23 cellular contexts compared by ENCODE assay signal in genomic region chr18:10376735-10377134, GRCh38.
A peak's percentile ranks its signal among the peaks of the same experiment; 100 is the strongest.
DNase-seq lines count a peak whose midpoint lies in the region; ATAC-seq and TF ChIP-seq lines count a peak whose summit lies in the region.
"Had no signal": no experiment of that assay in that cellular context is flagged by ENCODE, and none has a peak within 500 bp of the region (broad histone marks: within the 10 kb centered on the region; RNA-seq: fewer than 3 reads in every experiment).

No MANE protein-coding gene starts in this region.

- H3K18ac ChIP-seq in mesenchymal stem cell (ENCODE audit: low read depth in 1 of 2, low read length in 2 of 2) = no peak overlapping the region

- no peak overlapping the region for H3K4me3 ChIP-seq in AG10803 (ENCODE audit: low read length)
- no peak overlapping the region for H3K4me3 ChIP-seq in mesenchymal stem cell (ENCODE audit: insufficient read depth in 1 of 2, low read depth in 1 of 2, low read length in 2 of 2)
- H3K4me3 ChIP-seq in prostate gland = no peak overlapping the region
- H3K4me3 ChIP-seq: esophagus muscularis mucosa, Peyer's patch, suprapubic skin had no signal

- DNase-seq in AG10803 (ENCODE audit: low read depth) (peak; percentile 29), NCI-H1092 treated with DMSO at 0.1 percent for 48 hours (lab: John Stamatoyannopoulos, UW) (peak; percentile 84), chondrocyte (ENCODE audit: low spot score) (no peak), mesenchymal stem cell (no peak), prostate gland (ENCODE audit: low spot score) (no peak)
- DNase-seq in stimulated activated naive CD8-positive, alpha-beta T cell treated with anti-CD3 and anti-CD28 coated beads, Interleukin-15, Interleukin-2, amounts not matched to agents 100 U/mL and 50 U/mL, for 24 hours = no peak
- DNase-seq: activated CD4-positive, CD25-positive, alpha-beta regulatory T cell; activated CD8-positive, alpha-beta T cell treated with anti-CD3 and anti-CD28 coated beads, Interleukin-2, amount 10 ng/mL, durations not matched to agents 7 days and 5 days; activated naive CD4-positive, alpha-beta T cell treated with Interleukin-2 at 50 U/mL for 16 hours; activated T-cell treated with anti-CD3 and anti-CD28 coated beads, Interleukin-2, amount 50 U/mL, for 1 hour; cerebellar nuclear complex; effector memory CD4-positive, alpha-beta T cell; NCI-H1694; NK-92 treated with Interleukin-12 subunit alpha and Interleukin-12 subunit beta, amount 100 ng/mL, for 24 hours; Peyer's patch; stimulated activated CD4-positive, alpha-beta T cell treated with anti-CD3 and anti-CD28 coated beads, Interleukin-15, amount 100 ng/mL, for 24 hours; T-helper 9 cell had no signal

- no peaks in the 10 kb centered on the region for H3K36me3 ChIP-seq in mesenchymal stem cell (ENCODE audit: control insufficient read depth in 1 of 2, insufficient read depth in 2 of 2, low read depth in 1 of 2, low read length in 2 of 2)
- no peaks in the 10 kb centered on the region for H3K36me3 ChIP-seq in prostate gland
- H3K36me3 ChIP-seq: esophagus muscularis mucosa, Peyer's patch, suprapubic skin had no signal

- H3K27me3 Mint-ChIP-seq in chondrocyte (ENCODE audit: low read depth) = no peaks in the 10 kb centered on the region
- H3K27me3 Mint-ChIP-seq in stimulated activated memory B cell treated with anti-CD40 and anti-IgM and Interleukin-4, amounts not matched to agents 10 μg/mL and 1 μg/mL and 100 μg/mL, for 72 hours = no peaks in the 10 kb centered on the region

- H3K9me3 Mint-ChIP-seq in chondrocyte (ENCODE audit: low read depth) = no peaks in the 10 kb centered on the region
- H3K9me3 Mint-ChIP-seq in stimulated activated memory B cell treated with anti-CD40 and anti-IgM and Interleukin-4, amounts not matched to agents 10 μg/mL and 1 μg/mL and 100 μg/mL, for 72 hours = no peaks in the 10 kb centered on the region

- H2AK5ac ChIP-seq in mesenchymal stem cell (ENCODE audit: low read length, severe bottlenecking) = no peak overlapping the region

- H3K27me3 ChIP-seq in mesenchymal stem cell (ENCODE audit: control insufficient read depth in 1 of 2, insufficient read depth in 1 of 2, low read length in 2 of 2) (peaks cover 0 to 23% of the 10 kb centered on the region in 2 experiments), prostate gland (replicated peaks; ENCODE audit: insufficient read depth) (no peaks in the 10 kb centered on the region)
- H3K27me3 ChIP-seq: Peyer's patch, suprapubic skin had no signal

- H3K4me3 Mint-ChIP-seq in chondrocyte (ENCODE audit: unreplicated experiment) = no peak overlapping the region
- no peak overlapping the region for H3K4me3 Mint-ChIP-seq in stimulated activated memory B cell treated with anti-CD40 and anti-IgM and Interleukin-4, amounts not matched to agents 10 μg/mL and 1 μg/mL and 100 μg/mL, for 72 hours
- H3K4me3 Mint-ChIP-seq: activated CD8-positive, alpha-beta T cell treated with anti-CD3 and anti-CD28 coated beads, Interleukin-2, amount 10 ng/mL, durations not matched to agents 7 days and 5 days had no signal

- H2BK12ac ChIP-seq in mesenchymal stem cell (ENCODE audit: low read length in 2 of 2) = no peak overlapping the region

- TF ChIP-seq POLR2A in prostate gland (IDR thresholded peaks at IDR 0.05) = no peak

- peaks cover 39% of the 10 kb centered on the region for H3K4me1 Mint-ChIP-seq in chondrocyte (ENCODE audit: low read depth)
- no peaks in the 10 kb centered on the region for H3K4me1 Mint-ChIP-seq in stimulated activated memory B cell treated with anti-CD40 and anti-IgM and Interleukin-4, amounts not matched to agents 10 μg/mL and 1 μg/mL and 100 μg/mL, for 72 hours

- H4K8ac ChIP-seq in mesenchymal stem cell (ENCODE audit: low read length) = no peak overlapping the region

- H3K79me1 ChIP-seq in mesenchymal stem cell (replicated peaks; ENCODE audit: low read length, poor library complexity, severe bottlenecking) = no peaks in the 10 kb centered on the region

- no peak overlapping the region for H4K91ac ChIP-seq in mesenchymal stem cell (ENCODE audit: low read length)

- H3K4ac ChIP-seq in mesenchymal stem cell (ENCODE audit: low read depth in 1 of 2, low read length in 2 of 2) = no peak overlapping the region

- H3K9me3 ChIP-seq in mesenchymal stem cell (ENCODE audit: control insufficient read depth, low read length) (no peaks in the 10 kb centered on the region), prostate gland (no peaks in the 10 kb centered on the region)
- H3K9me3 ChIP-seq: esophagus muscularis mucosa, Peyer's patch, suprapubic skin had no signal

- no peak overlapping the region for H2BK5ac ChIP-seq in mesenchymal stem cell (ENCODE audit: low read depth, low read length, poor library complexity, severe bottlenecking)

- no peak overlapping the region for H3K23ac ChIP-seq in mesenchymal stem cell (ENCODE audit: low read length in 2 of 2)

- no peak overlapping the region for H3K4me2 ChIP-seq in mesenchymal stem cell (ENCODE audit: low read length, poor library complexity, severe bottlenecking)

- no peak for TF ChIP-seq CTCF in AG10803 (conservative IDR thresholded peaks at IDR 0.05; ENCODE audit: low read length)
- TF ChIP-seq CTCF in chondrocyte (IDR thresholded peaks at IDR 0.05) = no peak
- no peak for TF ChIP-seq CTCF in prostate gland (IDR thresholded peaks at IDR 0.05)

- intact Hi-C loops in prostate gland (cut with DNase I) = no loop called here

- no peak for ATAC-seq in stimulated activated naive CD8-positive, alpha-beta T cell treated with anti-CD3 and anti-CD28 coated beads, Interleukin-15, Interleukin-2, amounts not matched to agents 100 U/mL and 50 U/mL, for 24 hours
- no peak for ATAC-seq in stimulated activated memory B cell treated with anti-CD40 and anti-IgM and Interleukin-4, amounts not matched to agents 10 μg/mL and 1 μg/mL and 100 μg/mL, for 72 hours
- no peak for ATAC-seq in GM21825 (IDR thresholded peaks at IDR 0.05; ENCODE audit: unreplicated experiment)
- ATAC-seq: activated CD8-positive, alpha-beta T cell treated with anti-CD3 and anti-CD28 coated beads, Interleukin-2, amount 10 ng/mL, durations not matched to agents 7 days and 5 days had no signal

- H2AFZ ChIP-seq in mesenchymal stem cell (ENCODE audit: low read depth, low read length) = no peak overlapping the region

- 95% methylated on average over 10 of the region's 10 CpGs for WGBS in mesenchymal stem cell
- WGBS in prostate gland = 15% methylated on average over 10 of the region's 10 CpGs

- H3K27ac Mint-ChIP-seq in chondrocyte (ENCODE audit: unreplicated experiment) = peak overlapping the region; percentile 20
- H3K27ac Mint-ChIP-seq in stimulated activated memory B cell treated with anti-CD40 and anti-IgM and Interleukin-4, amounts not matched to agents 10 μg/mL and 1 μg/mL and 100 μg/mL, for 72 hours = no peak overlapping the region
- H3K27ac Mint-ChIP-seq: activated CD8-positive, alpha-beta T cell treated with anti-CD3 and anti-CD28 coated beads, Interleukin-2, amount 10 ng/mL, durations not matched to agents 7 days and 5 days had no signal

- peak overlapping the region; percentile 36 for H2BK15ac ChIP-seq in mesenchymal stem cell (ENCODE audit: low read depth, poor library complexity, severe bottlenecking)

- no peak overlapping the region for H3K14ac ChIP-seq in mesenchymal stem cell (ENCODE audit: low read length in 2 of 2)

- H3K36me3 Mint-ChIP-seq in chondrocyte (ENCODE audit: low read depth) = no peaks in the 10 kb centered on the region
- no peaks in the 10 kb centered on the region for H3K36me3 Mint-ChIP-seq in stimulated activated memory B cell treated with anti-CD40 and anti-IgM and Interleukin-4, amounts not matched to agents 10 μg/mL and 1 μg/mL and 100 μg/mL, for 72 hours

- no peak overlapping the region for H2BK120ac ChIP-seq in mesenchymal stem cell (ENCODE audit: low read depth, low read length)

- H3K27ac ChIP-seq in mesenchymal stem cell (ENCODE audit: low read length, poor library complexity, severe bottlenecking) (no peak overlapping the region), prostate gland (no peak overlapping the region)
- H3K27ac ChIP-seq: C4-2B, esophagus muscularis mucosa, HL-60, Peyer's patch, suprapubic skin had no signal

- H3K4me1 ChIP-seq in mesenchymal stem cell (ENCODE audit: control insufficient read depth, insufficient read depth, low read depth, low read length) (no peaks in the 10 kb centered on the region), prostate gland (replicated peaks) (no peaks in the 10 kb centered on the region)
- H3K4me1 ChIP-seq: esophagus muscularis mucosa, Peyer's patch had no signal

- no peak overlapping the region for H3K9ac ChIP-seq in mesenchymal stem cell (ENCODE audit: low read length)

Comparison
In these comparisons a context has a peak if more than half of its experiments do, and no peak if none do; other contexts are left out.
1. DNase-seq: peak in AG10803 (single experiment) and NCI-H1092 treated with DMSO at 0.1 percent for 48 hours (single experiment); none in chondrocyte (single experiment), mesenchymal stem cell (single experiment), stimulated activated naive CD8-positive, alpha-beta T cell treated with anti-CD3 and anti-CD28 coated beads, Interleukin-15, Interleukin-2, amounts not matched to agents 100 U/mL and 50 U/mL, for 24 hours (single experiment) and prostate gland (single experiment).